8 cellular contexts compared by ENCODE assay signal in the genomic region with DNA sequence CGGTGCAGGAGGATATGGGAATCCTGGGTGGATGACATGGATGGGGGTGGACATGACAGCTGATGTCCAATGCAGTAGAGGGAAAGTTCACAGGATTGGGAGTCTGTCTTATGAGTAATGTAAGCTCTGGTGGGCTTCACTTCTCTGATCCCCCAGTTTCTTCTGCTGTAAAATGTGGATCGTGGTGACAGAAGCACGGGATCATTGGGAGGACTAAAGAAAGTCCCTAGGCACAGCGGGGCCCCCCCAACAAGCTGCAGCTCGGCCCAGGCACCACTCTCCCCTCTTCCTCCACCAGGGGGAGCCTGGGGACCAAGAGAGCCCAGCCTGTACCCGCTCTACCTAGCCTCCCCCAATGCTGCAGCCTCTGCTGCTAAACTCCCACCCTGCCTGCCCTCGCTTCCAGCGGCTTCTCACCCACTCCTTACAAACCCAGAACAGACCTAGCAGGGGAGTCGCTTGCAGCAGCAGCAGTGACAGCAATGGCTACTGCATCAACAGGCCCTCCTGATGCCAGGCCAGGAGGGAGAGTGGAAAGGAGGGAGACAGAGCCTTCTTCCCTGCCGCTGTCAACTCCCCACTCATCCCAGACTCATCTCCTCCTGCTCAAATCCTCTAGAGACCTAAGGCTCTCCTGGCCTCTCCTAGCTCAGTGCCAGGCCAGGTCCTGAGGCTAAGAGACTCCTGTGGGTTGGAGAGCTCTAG. TPM values are rescaled to one million over a fixed set of nuclear protein-coding genes. Genes with fewer than 3 reads are reported as not detected.
A peak's percentile ranks its signal among the peaks of the same experiment; 100 is the strongest.
DNase-seq lines count a peak whose midpoint lies in the region; ATAC-seq and TF ChIP-seq lines count a peak whose summit lies in the region.

No MANE protein-coding gene starts in this region.

- 9 to 60% methylated on average over 1 to 10 of the region's 10 CpGs for WGBS in tibial nerve, 2 donors

- no peak overlapping the region for H3K4me3 Mint-ChIP-seq in osteocyte (ENCODE audit: unreplicated experiment)

- H3K9me3 Mint-ChIP-seq in osteocyte (ENCODE audit: unreplicated experiment), result peaks cover 6% of the 10 kb centered on the region

- H3K36me3 Mint-ChIP-seq in osteocyte (ENCODE audit: unreplicated experiment), result no peaks in the 10 kb centered on the region

- peak; percentile 71 for TF ChIP-seq CTCF in foreskin fibroblast (IDR thresholded peaks at IDR 0.05; ENCODE audit: low read depth, low read length)
- TF ChIP-seq CTCF in osteocyte (IDR thresholded peaks at IDR 0.05), result peak; percentile 76
- peak; percentile 60 to 88 (median 85) for TF ChIP-seq CTCF in tibial nerve (IDR thresholded peaks at IDR 0.05)

- H3K27me3 Mint-ChIP-seq in osteocyte (ENCODE audit: unreplicated experiment), result peaks cover 20% of the 10 kb centered on the region

- H3K27ac Mint-ChIP-seq in osteocyte (ENCODE audit: unreplicated experiment), result no peak overlapping the region

- H3K27me3 ChIP-seq in tibial nerve, result peaks cover 0 to 56% of the 10 kb centered on the region in 2 donors

- peaks cover 0 to 22% (median 0%) of the 10 kb centered on the region in 4 donors for H3K4me1 ChIP-seq in tibial nerve

- no peak overlapping the region for H3K27ac ChIP-seq in tibial nerve

- no peak overlapping the region for H3K4me3 ChIP-seq in foreskin fibroblast (ENCODE audit: low read depth in 1 of 2, low read length in 2 of 2)
- H3K4me3 ChIP-seq in tibial nerve, result no peak overlapping the region

- no peak for TF ChIP-seq POLR2A in tibial nerve (IDR thresholded peaks at IDR 0.05)

- no peak for TF ChIP-seq EP300 in tibial nerve (IDR thresholded peaks at IDR 0.05)

- no peaks in the 10 kb centered on the region for H3K36me3 ChIP-seq in tibial nerve

- peaks cover 18% of the 10 kb centered on the region for H3K4me1 Mint-ChIP-seq in osteocyte (ENCODE audit: unreplicated experiment)

- DNase-seq in SKM-1 (lab: John Stamatoyannopoulos, UW; ENCODE audit: unreplicated experiment) (peak; percentile 13), SKM-1 treated with dmso at 0.1 percent for 144 hours (lab: John Stamatoyannopoulos, UW; ENCODE audit: unreplicated experiment) (no peak), RPMI7951 (ENCODE audit: low read depth) (peak; percentile 54), foreskin fibroblast (peak in 1 of 2 donors; percentile 72), osteocyte (ENCODE audit: extremely low spot score, unreplicated experiment) (no peak), tibial nerve (ENCODE audit: low spot score in 2 of 2) (peak; percentile 46 to 73)
- peak; percentile 86 for DNase-seq in activated effector memory CD4-positive, alpha-beta T cell treated with anti-CD3 and anti-CD28 coated beads, Interleukin-2, amount 50 U/mL, for 16 hours

- peak; percentile 63 for ATAC-seq in HG03442 (IDR thresholded peaks at IDR 0.05; ENCODE audit: unreplicated experiment)

- H3K9me3 ChIP-seq in tibial nerve, result no peaks in the 10 kb centered on the region

RNA-seq across cellular contexts. Expression of gene IQSEC2, which starts 36.1 kb away (rescaled TPM):
- 28.4 and 42.4 TPM in 2 replicates for total RNA-seq in RPMI7951 (2014; rRNA removed; shearing (Covaris generic))
- 8.1 and 8.8 TPM in 2 replicates for total RNA-seq in osteocyte
- total RNA-seq in tibial nerve, result 10 to 100 TPM; 20.4 to 31.8 (median 28.0) TPM

Comparison
In these comparisons a context has a peak if more than half of its experiments do, and no peak if none do; other contexts are left out.
1. DNase-seq: peak in SKM-1 (single experiment), RPMI7951 (single experiment), activated effector memory CD4-positive, alpha-beta T cell treated with anti-CD3 and anti-CD28 coated beads, Interleukin-2, amount 50 U/mL, for 16 hours (single experiment) and tibial nerve (2 of 2); none in SKM-1 treated with dmso at 0.1 percent for 144 hours (single experiment) and osteocyte (single experiment).
2. Peak in every context shown above with its lines, with median percentiles within 50 percentile points of each other: CTCF ChIP-seq.